Comparison of ENCODE assay signal across 9 cellular contexts in genomic region chr19:3499738-3500428, GRCh38. TPM values are rescaled to one million over a fixed set of nuclear protein-coding genes. Genes with fewer than 3 reads are reported as not detected.
DNase-seq lines count a peak whose midpoint lies in the region; ATAC-seq, FAIRE-seq and TF ChIP-seq lines count a peak whose summit lies in the region.
"Had no signal": no experiment of that assay in that cellular context is flagged by ENCODE, and none has a peak within 500 bp of the region (broad histone marks: within the 10 kb centered on the region; RNA-seq: fewer than 3 reads in every experiment).

No MANE protein-coding gene starts in this region.

- no peaks in the 10 kb centered on the region for H3K9me3 ChIP-seq in cardiac muscle cell (ENCODE audit: low read depth)
- no peaks in the 10 kb centered on the region for H3K9me3 ChIP-seq in kidney (ENCODE audit: control insufficient read depth in 1 of 2, low read length in 2 of 2)
- no peaks in the 10 kb centered on the region for H3K9me3 ChIP-seq in thymus (ENCODE audit: control insufficient read depth)

- H3K27me3 ChIP-seq in cardiac muscle cell (no peaks in the 10 kb centered on the region), thymus (ENCODE audit: control insufficient read depth, insufficient read depth) (no peaks in the 10 kb centered on the region)

- H3K36me3 Mint-ChIP-seq in activated naive CD8-positive, alpha-beta T cell treated with anti-CD3 and anti-CD28 coated beads for 36 hours = peaks cover 18% of the 10 kb centered on the region

- peak overlapping the region; percentile 84 for H3K4me3 Mint-ChIP-seq in activated naive CD8-positive, alpha-beta T cell treated with anti-CD3 and anti-CD28 coated beads for 36 hours

- H3K27ac Mint-ChIP-seq in activated naive CD8-positive, alpha-beta T cell treated with anti-CD3 and anti-CD28 coated beads for 36 hours = peak overlapping the region; percentile 92

- peaks cover 4% of the 10 kb centered on the region for H3K4me1 ChIP-seq in cardiac muscle cell (ENCODE audit: low read depth)
- peaks cover 4 to 15% of the 10 kb centered on the region in 2 donors for H3K4me1 ChIP-seq in kidney (ENCODE audit: control insufficient read depth in 1 of 2, insufficient read depth in 1 of 2, low read depth in 1 of 2, low read length in 2 of 2)
- H3K4me1 ChIP-seq in thymus (ENCODE audit: control insufficient read depth, insufficient read depth, low read length) = peaks cover 5% of the 10 kb centered on the region

- no peaks in the 10 kb centered on the region for H3K9me3 Mint-ChIP-seq in activated naive CD8-positive, alpha-beta T cell treated with anti-CD3 and anti-CD28 coated beads for 36 hours

- H3K4me3 ChIP-seq in cardiac muscle cell (peak overlapping the region; percentile 83), kidney (ENCODE audit: low read length in 2 of 2) (peak overlapping the region; percentile 84 to 96), thymus (ENCODE audit: low read length) (peak overlapping the region; percentile 67)

- H3K27ac ChIP-seq in cardiac muscle cell = peak overlapping the region; percentile 96
- peak overlapping the region; percentile 88 to 99 for H3K27ac ChIP-seq in kidney (ENCODE audit: low read depth in 2 of 2, low read length in 2 of 2)
- peak overlapping the region; percentile 2 for H3K27ac ChIP-seq in thymus (ENCODE audit: low read depth)

- no peak for FAIRE-seq in kidney (lab: Jason Lieb, UNC)

- H3K9ac ChIP-seq in kidney (ENCODE audit: low read length in 2 of 2) = peak overlapping the region; percentile 66 to 92

- WGBS in thymus = 32% methylated on average over 18 of the region's 18 CpGs

- peaks cover 30% of the 10 kb centered on the region for H3K4me1 Mint-ChIP-seq in activated naive CD8-positive, alpha-beta T cell treated with anti-CD3 and anti-CD28 coated beads for 36 hours

- ATAC-seq in GM19023 (IDR thresholded peaks at IDR 0.05; ENCODE audit: unreplicated experiment) = no peak
- ATAC-seq in GM21717 (IDR thresholded peaks at IDR 0.05; ENCODE audit: unreplicated experiment) = no peak

- intact Hi-C loops in cardiac septum (cut with DNase I) = no loop called here
- intact Hi-C loops in kidney (cut with DNase I) = no loop called here

- TF ChIP-seq CTCF in cardiac muscle cell (IDR thresholded peaks at IDR 0.05; ENCODE audit: low read depth, low read length) = no peak
- TF ChIP-seq CTCF in kidney (IDR thresholded peaks at IDR 0.05; ENCODE audit: borderline replicate concordance, extremely low read depth, insufficient read depth) = no peak

- peaks cover 6% of the 10 kb centered on the region for H3K27me3 Mint-ChIP-seq in activated naive CD8-positive, alpha-beta T cell treated with anti-CD3 and anti-CD28 coated beads for 36 hours

- DNase-seq in cardiac muscle cell (ENCODE audit: low read depth in 1 of 2, low spot score in 1 of 2) (no peak), cardiac septum (ENCODE audit: low spot score) (no peak), kidney (no peak), NCI-H1105 (lab: John Stamatoyannopoulos, UW) (no peak)
- DNase-seq in activated naive CD8-positive, alpha-beta T cell treated with anti-CD3 and anti-CD28 coated beads for 36 hours = no peak

- H3K36me3 ChIP-seq in cardiac muscle cell = peaks cover 5% of the 10 kb centered on the region
- peaks cover 3 to 7% of the 10 kb centered on the region in 2 donors for H3K36me3 ChIP-seq in kidney (ENCODE audit: control insufficient read depth in 1 of 2, insufficient read depth in 2 of 2, low read length in 2 of 2)
- H3K36me3 ChIP-seq in thymus (ENCODE audit: control insufficient read depth, insufficient read depth) = peaks cover 13% of the 10 kb centered on the region

RNA-seq across cellular contexts. Expression of gene DOHH, which starts 0.6 kb away (rescaled TPM):
- total RNA-seq in cardiac muscle cell = 16.2 and 19.4 TPM in 2 replicates
- polyA plus RNA-seq in cardiac muscle cell = 15.1 and 21.0 TPM in 2 replicates
- 11.1 TPM for total RNA-seq in cardiac septum
- total RNA-seq in activated naive CD8-positive, alpha-beta T cell treated with anti-CD3 and anti-CD28 coated beads for 36 hours = 10 to 100 TPM; 17.2 to 18.3 TPM
- 12.2 TPM for total RNA-seq in kidney
- polyA plus RNA-seq in kidney (ENCODE audit: insufficient read depth, low read depth, low replicate concordance) = 20.2 TPM
- polyA plus RNA-seq in thymus = 8.8 TPM

RNA-seq across cellular contexts. Expression of gene FZR1, which starts 6.2 kb away (rescaled TPM):
- total RNA-seq in cardiac muscle cell = 45.5 and 68.5 TPM in 2 replicates
- polyA plus RNA-seq in cardiac muscle cell = 48.6 and 70.7 TPM in 2 replicates
- 23.8 TPM for total RNA-seq in cardiac septum
- total RNA-seq in activated naive CD8-positive, alpha-beta T cell treated with anti-CD3 and anti-CD28 coated beads for 36 hours = 10 to 100 TPM; 32.6 to 39.6 TPM
- 48.0 TPM for total RNA-seq in kidney
- 28.4 TPM for polyA plus RNA-seq in kidney (ENCODE audit: insufficient read depth, low read depth, low replicate concordance)
- 26.2 TPM for polyA plus RNA-seq in thymus

RNA-seq across cellular contexts. Expression of gene SMIM44, which starts 16.6 kb away (rescaled TPM):
- total RNA-seq in cardiac muscle cell (not detected in 2 replicates), cardiac septum (not detected), kidney (not detected)
- polyA plus RNA-seq in cardiac muscle cell (not detected in 2 replicates), kidney (ENCODE audit: insufficient read depth, low read depth, low replicate concordance) (not detected), thymus (not detected)
- not detected for total RNA-seq in activated naive CD8-positive, alpha-beta T cell treated with anti-CD3 and anti-CD28 coated beads for 36 hours
- total RNA-seq: glomerular endothelial cell had no signal

RNA-seq across cellular contexts. Expression of gene SMIM24, which starts 19.6 kb away (rescaled TPM):
- total RNA-seq in cardiac muscle cell (0.63 TPM in 1 of 2 replicates, not detected in the other), cardiac septum (not detected), kidney (49.8 TPM)
- polyA plus RNA-seq in cardiac muscle cell (0.22 and 0.75 TPM in 2 replicates), kidney (ENCODE audit: insufficient read depth, low read depth, low replicate concordance) (1,108 TPM), thymus (74.7 TPM)
- 1 to 10 TPM; 2.2 to 2.5 TPM for total RNA-seq in activated naive CD8-positive, alpha-beta T cell treated with anti-CD3 and anti-CD28 coated beads for 36 hours
- total RNA-seq: glomerular endothelial cell had no signal

RNA-seq across cellular contexts. Expression of gene TEKTIP1, which starts 39.1 kb away (rescaled TPM):
- 1.9 and 5.4 TPM in 2 replicates for total RNA-seq in cardiac muscle cell
- polyA plus RNA-seq in cardiac muscle cell = 4.0 and 5.9 TPM in 2 replicates
- total RNA-seq in cardiac septum = 1.7 TPM
- total RNA-seq in activated naive CD8-positive, alpha-beta T cell treated with anti-CD3 and anti-CD28 coated beads for 36 hours = 1 to 10 TPM; 1.2 to 2.2 TPM
- 9.2 TPM for total RNA-seq in kidney
- polyA plus RNA-seq in kidney (ENCODE audit: insufficient read depth, low read depth, low replicate concordance) = 1.2 TPM
- polyA plus RNA-seq in thymus = 4.9 TPM
- total RNA-seq: glomerular endothelial cell had no signal

Comparison
In these comparisons a context has a peak if more than half of its experiments do, and no peak if none do; other contexts are left out.
1. H3K27ac ChIP-seq: peak in every context shown above with its lines; median percentile 96 in cardiac muscle cell; 94 in kidney; 2 in thymus.